In genomic region chr17:27475070-27475673, GRCh38 we compare ENCODE assay signal across 12 cellular contexts. TPM values are rescaled to one million over a fixed set of nuclear protein-coding genes. Genes with fewer than 3 reads are reported as not detected.
A peak's percentile ranks its signal among the peaks of the same experiment; 100 is the strongest.
DNase-seq lines count a peak whose midpoint lies in the region; TF ChIP-seq lines count a peak whose summit lies in the region.
"Had no signal": no experiment of that assay in that cellular context is flagged by ENCODE, and none has a peak within 500 bp of the region (broad histone marks: within the 10 kb centered on the region; RNA-seq: fewer than 3 reads in every experiment).

No MANE protein-coding gene starts in this region.

- peak overlapping the region; percentile 30 for H3K4me3 ChIP-seq in GM12865 (ENCODE audit: low read depth, low read length)

- DNase-seq in GM12865 (ENCODE audit: low read depth) (no peak), NCI-H2029 treated with DMSO at 0.1 percent for 48 hours (lab: John Stamatoyannopoulos, UW) (no peak), HuH-7 (ENCODE audit: low spot score) (no peak), NCI-H524 treated with DMSO at 0.1 percent for 48 hours (lab: John Stamatoyannopoulos, UW) (no peak), SKM-1 treated with dmso at 0.1 percent for 144 hours (lab: John Stamatoyannopoulos, UW; ENCODE audit: unreplicated experiment) (no peak)
- peak; percentile 87 for DNase-seq in activated CD4-positive, alpha-beta memory T cell treated with anti-CD3 and anti-CD28 coated beads for 36 hours
- DNase-seq in stimulated activated CD4-positive, alpha-beta T cell treated with anti-CD3 and anti-CD28 coated beads, Interleukin-2, amount 100 ng/mL, for 48 hours = peak; percentile 44 to 59
- DNase-seq: aorta, COR-L47, NCI-H187, PC-3 had no signal

- no peaks in the 10 kb centered on the region for H3K27me3 Mint-ChIP-seq in activated CD4-positive, alpha-beta memory T cell treated with anti-CD3 and anti-CD28 coated beads for 36 hours
- H3K27me3 Mint-ChIP-seq in dendritic cell treated with granulocyte-macrophage colony-stimulating factor and Interleukin-4, amounts not matched to agents 40 ng/mL and 50 ng/mL, for 4 days = no peaks in the 10 kb centered on the region

- H3K4me1 Mint-ChIP-seq in activated CD4-positive, alpha-beta memory T cell treated with anti-CD3 and anti-CD28 coated beads for 36 hours (ENCODE audit: low read depth) = peaks cover 94% of the 10 kb centered on the region
- peaks cover 73% of the 10 kb centered on the region for H3K4me1 Mint-ChIP-seq in dendritic cell treated with granulocyte-macrophage colony-stimulating factor and Interleukin-4, amounts not matched to agents 40 ng/mL and 50 ng/mL, for 4 days (ENCODE audit: low read depth)

- CTCF ChIA-PET in activated CD4-positive, alpha-beta memory T cell treated with anti-CD3 and anti-CD28 coated beads for 36 hours (lab: Charles Lee) = interaction anchor here (0.6 to 5.8 kb wide), 7 partner anchors 8 to 142 kb away, joined by 3 to 42 read pairs (median 7); partner anchors contain the start of gene KSR1

- no peaks in the 10 kb centered on the region for H3K9me3 Mint-ChIP-seq in activated CD4-positive, alpha-beta memory T cell treated with anti-CD3 and anti-CD28 coated beads for 36 hours
- H3K9me3 Mint-ChIP-seq in dendritic cell treated with granulocyte-macrophage colony-stimulating factor and Interleukin-4, amounts not matched to agents 40 ng/mL and 50 ng/mL, for 4 days = no peaks in the 10 kb centered on the region

- intact Hi-C loops in activated CD4-positive, alpha-beta memory T cell treated with anti-CD3 and anti-CD28 coated beads for 36 hours (cut with micrococcal nuclease) = loop anchor here (1.0 to 10.0 kb wide), 3 partner anchors 9 to 240 kb away; no protein-coding TSS in a partner anchor
- intact Hi-C loops in dendritic cell treated with granulocyte-macrophage colony-stimulating factor and Interleukin-4, amounts not matched to agents 40 ng/mL and 50 ng/mL, for 4 days (cut with micrococcal nuclease) = no loop called here

- TF ChIP-seq CTCF in GM12865 (IDR thresholded peaks at IDR 0.05; ENCODE audit: insufficient read depth, low read depth, low read length, missing control alignments) = no peak

- H3K27ac Mint-ChIP-seq in activated CD4-positive, alpha-beta memory T cell treated with anti-CD3 and anti-CD28 coated beads for 36 hours = peak overlapping the region; percentile 98
- peak overlapping the region; percentile 8 for H3K27ac Mint-ChIP-seq in dendritic cell treated with granulocyte-macrophage colony-stimulating factor and Interleukin-4, amounts not matched to agents 40 ng/mL and 50 ng/mL, for 4 days

- POLR2A ChIA-PET in activated CD4-positive, alpha-beta memory T cell treated with anti-CD3 and anti-CD28 coated beads for 36 hours (lab: Charles Lee) = interaction anchor here (1.0 to 1.2 kb wide), 3 partner anchors 8 to 69 kb away, joined by 3 to 10 read pairs (median 5); no protein-coding TSS in a partner anchor

- H3K36me3 Mint-ChIP-seq in activated CD4-positive, alpha-beta memory T cell treated with anti-CD3 and anti-CD28 coated beads for 36 hours = peaks cover 7% of the 10 kb centered on the region
- H3K36me3 Mint-ChIP-seq in dendritic cell treated with granulocyte-macrophage colony-stimulating factor and Interleukin-4, amounts not matched to agents 40 ng/mL and 50 ng/mL, for 4 days (ENCODE audit: low read depth) = no peaks in the 10 kb centered on the region

- H3K4me3 Mint-ChIP-seq in activated CD4-positive, alpha-beta memory T cell treated with anti-CD3 and anti-CD28 coated beads for 36 hours = peak overlapping the region; percentile 53
- H3K4me3 Mint-ChIP-seq in dendritic cell treated with granulocyte-macrophage colony-stimulating factor and Interleukin-4, amounts not matched to agents 40 ng/mL and 50 ng/mL, for 4 days = no peak overlapping the region

RNA-seq across cellular contexts. Expression of gene KSR1, which starts 18.9 kb away (rescaled TPM):
- total RNA-seq in activated CD4-positive, alpha-beta memory T cell treated with anti-CD3 and anti-CD28 coated beads for 36 hours = 10 to 100 TPM; 55.0 to 60.8 TPM

Comparison
In these comparisons a context has a peak if more than half of its experiments do, and no peak if none do; other contexts are left out.
1. DNase-seq: peak in activated CD4-positive, alpha-beta memory T cell treated with anti-CD3 and anti-CD28 coated beads for 36 hours (single experiment) and stimulated activated CD4-positive, alpha-beta T cell treated with anti-CD3 and anti-CD28 coated beads, Interleukin-2, amount 100 ng/mL, for 48 hours (2 of 2); none in GM12865 (single experiment), NCI-H2029 treated with DMSO at 0.1 percent for 48 hours (single experiment), HuH-7 (single experiment), NCI-H524 treated with DMSO at 0.1 percent for 48 hours (single experiment) and SKM-1 treated with dmso at 0.1 percent for 144 hours (single experiment).